Comparison of ENCODE assay signal across 12 cellular contexts in genomic region chr1:29196863-29197589, GRCh38. TPM values are rescaled to one million over a fixed set of nuclear protein-coding genes. Genes with fewer than 3 reads are reported as not detected.
DNase-seq lines count a peak whose midpoint lies in the region; ATAC-seq and TF ChIP-seq lines count a peak whose summit lies in the region.
"Had no signal": no experiment of that assay in that cellular context is flagged by ENCODE, and none has a peak within 500 bp of the region (broad histone marks: within the 10 kb centered on the region; RNA-seq: fewer than 3 reads in every experiment).

No MANE protein-coding gene starts in this region.

- H3K36me3 Mint-ChIP-seq in MCF 10A (ENCODE audit: insufficient read depth, unreplicated experiment), result peaks cover 42% of the 10 kb centered on the region

- H3K4me1 ChIP-seq in mammary epithelial cell (ENCODE audit: insufficient read depth, low read length), result peaks cover 21% of the 10 kb centered on the region
- H3K4me1 ChIP-seq: colonic mucosa had no signal

- no peak for ATAC-seq in GM18873 (IDR thresholded peaks at IDR 0.05; ENCODE audit: low FRiP score, unreplicated experiment)

- H3K27me3 ChIP-seq in mammary epithelial cell (ENCODE audit: insufficient read depth, low read length), result no peaks in the 10 kb centered on the region
- H3K27me3 ChIP-seq: colonic mucosa, tibial nerve had no signal

- WGBS in mammary epithelial cell (ENCODE audit: low coverage, missing lambda C conversion rate), result 84% methylated on average over 7 of the region's 7 CpGs

- H3K9ac ChIP-seq in mammary epithelial cell (ENCODE audit: insufficient read depth, low read length), result no peak overlapping the region
- H3K9ac ChIP-seq: KMS-11 had no signal

- dilution Hi-C loops in mammary epithelial cell (cut with HindIII; ENCODE audit: low sequenced_read_pairs), result loop anchor here (5.0 kb wide), 1 partner anchor 90 kb away; no protein-coding TSS in a partner anchor

- H3K79me2 ChIP-seq in mammary epithelial cell (ENCODE audit: insufficient read depth, low read length), result no peaks in the 10 kb centered on the region

- H2AFZ ChIP-seq in mammary epithelial cell (ENCODE audit: low read depth, low read length), result no peak overlapping the region

- intact Hi-C loops in mammary epithelial cell (cut with micrococcal nuclease) (loop anchor here (1.0 kb wide), 2 partner anchors 15 to 315 kb away; no protein-coding TSS in a partner anchor), MCF 10A (cut with micrococcal nuclease) (no loop called here)

- no peaks in the 10 kb centered on the region for H3K9me3 Mint-ChIP-seq in MCF 10A (ENCODE audit: unreplicated experiment)
- H3K9me3 Mint-ChIP-seq: T-helper 1 cell treated with Interleukin-12 subunit alpha and Interleukin-12 subunit beta and Interleukin-4 antibody, amounts not matched to agents 30 μg/mL and 1 μg/mL, for 36 hours had no signal

- CTCF ChIA-PET in mammary epithelial cell (lab: Charles Lee; ENCODE audit: low non-redundant PET) (interaction anchor here (0.6 to 1.4 kb wide), 4 partner anchors 15 to 1472 kb away, joined by 3 to 4 read pairs (median 4); partner anchors contain the start of genes FAM76A and SRSF4), MCF 10A (lab: Yijun Ruan, JAX) (interaction anchor here (0.5 to 8.1 kb wide), 10 partner anchors 10 to 666 kb away, joined by 3 to 71 read pairs (median 4); partner anchors contain the start of gene SRSF4)

- POLR2A ChIA-PET in MCF 10A (lab: Yijun Ruan, JAX), result interaction anchor here (0.7 to 4.0 kb wide), 4 partner anchors 15 to 461 kb away, joined by 4 to 29 read pairs (median 4); partner anchors contain the start of genes MECR, SRSF4 and YTHDF2

- BruUV-seq in mammary epithelial cell (replicated peaks; lab: Mats Ljungman, UMichigan), result no TSS peak
- BruUV-seq in MCF 10A (replicated peaks; lab: Mats Ljungman, UMichigan), result no TSS peak

- no peak overlapping the region for H3K4me3 ChIP-seq in mammary epithelial cell (replicated peaks in 1 of 3; ENCODE audit: insufficient read depth in 1 of 3, low read depth in 2 of 3, low read length in 3 of 3)
- H3K4me3 ChIP-seq: colonic mucosa, tibial nerve had no signal

- DNase-seq in mammary epithelial cell, result peak; percentile 55
- DNase-seq in MCF 10A (ENCODE audit: unreplicated experiment), result no peak
- peak; percentile 89 for DNase-seq in amniotic epithelial cell (ENCODE audit: low read depth)
- DNase-seq in hepatic stellate cell (ENCODE audit: low spot score), result peak; percentile 94
- no peak for DNase-seq in NCI-H1694 (lab: John Stamatoyannopoulos, UW)
- no peak for DNase-seq in activated T-cell treated with anti-CD3 and anti-CD28 coated beads for 4 hours
- DNase-seq in ureter (ENCODE audit: low spot score), result no peak

- H4K20me1 ChIP-seq in mammary epithelial cell (ENCODE audit: insufficient read depth, low read length), result no peaks in the 10 kb centered on the region

- no peak for TF ChIP-seq CTCF in mammary epithelial cell (conservative IDR thresholded peaks at IDR 0.05 in 1 of 2, IDR thresholded peaks at IDR 0.05 in 1 of 2; ENCODE audit: extremely low read depth in 1 of 2, insufficient read depth in 1 of 2, low read depth in 1 of 2, low read length in 2 of 2)
- no peak for TF ChIP-seq CTCF in MCF 10A (IDR thresholded peaks at IDR 0.05; ENCODE audit: unreplicated experiment)

- in situ Hi-C loops in mammary epithelial cell (cut with MboI; ENCODE audit: low sequenced_read_pairs in 2 of 2), result loop anchor here (5.0 to 10.0 kb wide), 2 partner anchors 312 to 315 kb away; no protein-coding TSS in a partner anchor

- no peak overlapping the region for H3K27ac ChIP-seq in mammary epithelial cell (ENCODE audit: insufficient read depth, low read depth, low read length)
- H3K27ac ChIP-seq: colonic mucosa, KMS-11, tibial nerve had no signal

- no peaks in the 10 kb centered on the region for H3K4me1 Mint-ChIP-seq in MCF 10A (ENCODE audit: insufficient read depth, unreplicated experiment)

- H3K4me2 ChIP-seq in mammary epithelial cell (ENCODE audit: insufficient read depth, low read depth, low read length), result no peak overlapping the region
- H3K4me2 ChIP-seq: KMS-11 had no signal

- H3K27ac Mint-ChIP-seq in MCF 10A (ENCODE audit: low read depth, unreplicated experiment), result no peak overlapping the region
- H3K27ac Mint-ChIP-seq: T-helper 1 cell treated with Interleukin-12 subunit alpha and Interleukin-12 subunit beta and Interleukin-4 antibody, amounts not matched to agents 30 μg/mL and 1 μg/mL, for 36 hours had no signal

- peaks cover 4% of the 10 kb centered on the region for H3K36me3 ChIP-seq in mammary epithelial cell (ENCODE audit: insufficient read depth, low read length)
- H3K36me3 ChIP-seq: colonic mucosa had no signal

- no peaks in the 10 kb centered on the region for H3K27me3 Mint-ChIP-seq in MCF 10A (ENCODE audit: insufficient read depth, unreplicated experiment)

- no peak overlapping the region for H3K4me3 Mint-ChIP-seq in MCF 10A (ENCODE audit: unreplicated experiment)
- H3K4me3 Mint-ChIP-seq: T-helper 1 cell treated with Interleukin-12 subunit alpha and Interleukin-12 subunit beta and Interleukin-4 antibody, amounts not matched to agents 30 μg/mL and 1 μg/mL, for 36 hours had no signal

- H3K9me3 ChIP-seq in mammary epithelial cell (replicated peaks; ENCODE audit: insufficient read depth, low read length), result no peaks in the 10 kb centered on the region
- H3K9me3 ChIP-seq: colonic mucosa, tibial nerve had no signal

RNA-seq across cellular contexts. Expression of gene SRSF4, which starts 15.3 kb away (rescaled TPM):
- total RNA-seq in mammary epithelial cell (10 to 100 TPM; 22.5 to 93.1 TPM), MCF 10A (2022) (95.8 and 97.9 TPM in 2 replicates), ureter (96.0 TPM)
- 42.9 TPM for polyA plus RNA-seq in mammary epithelial cell
- polyA minus RNA-seq in mammary epithelial cell, result 22.4 TPM

RNA-seq across cellular contexts. Expression of gene MECR, which starts 33.7 kb away (rescaled TPM):
- total RNA-seq in mammary epithelial cell (10 to 100 TPM; 28.7 to 35.4 TPM), MCF 10A (2022) (46.2 and 59.1 TPM in 2 replicates), ureter (49.0 TPM)
- polyA plus RNA-seq in mammary epithelial cell, result 31.3 TPM
- 41.2 TPM for polyA minus RNA-seq in mammary epithelial cell

RNA-seq across cellular contexts. Expression of gene PTPRU, which starts 39.3 kb away (rescaled TPM):
- total RNA-seq in mammary epithelial cell (10 to 100 TPM; 38.9 to 46.3 TPM), MCF 10A (2022) (24.1 and 26.8 TPM in 2 replicates), ureter (100 TPM)
- polyA plus RNA-seq in mammary epithelial cell, result 29.4 TPM
- polyA minus RNA-seq in mammary epithelial cell, result 53.0 TPM

Comparison
In these comparisons a context has a peak if more than half of its experiments do, and no peak if none do; other contexts are left out.
1. DNase-seq: peak in mammary epithelial cell (single experiment), amniotic epithelial cell (single experiment) and hepatic stellate cell (single experiment); none in MCF 10A (single experiment), NCI-H1694 (single experiment), activated T-cell treated with anti-CD3 and anti-CD28 coated beads for 4 hours (single experiment) and ureter (single experiment).